In genomic region chr19:1417145-1417544, GRCh38 we compare ENCODE assay signal across 10 cellular contexts. TPM values are rescaled to one million over a fixed set of nuclear protein-coding genes. Genes with fewer than 3 reads are reported as not detected.
DNase-seq lines count a peak whose midpoint lies in the region; ATAC-seq and TF ChIP-seq lines count a peak whose summit lies in the region.
"Had no signal": no experiment of that assay in that cellular context is flagged by ENCODE, and none has a peak within 500 bp of the region (broad histone marks: within the 10 kb centered on the region; RNA-seq: fewer than 3 reads in every experiment).

No MANE protein-coding gene starts in this region.

- TF ChIP-seq POLR2A in body of pancreas (IDR thresholded peaks at IDR 0.05): no peak

- CTCF ChIA-PET in AG04450 (lab: Charles Lee): no interaction called here

- H3K4me1 Mint-ChIP-seq in memory B cell: peaks cover 12% of the 10 kb centered on the region

- TF ChIP-seq CTCF in AG04450 (IDR thresholded peaks at IDR 0.05; ENCODE audit: low read depth, low read length) (no peak), body of pancreas (IDR thresholded peaks at IDR 0.05) (no peak)

- WGBS in body of pancreas, 2 donors: 68 to 78% methylated on average over 21 of the region's 21 CpGs

- H3K4me3 Mint-ChIP-seq in memory B cell: no peak overlapping the region
- H3K4me3 Mint-ChIP-seq: B cell had no signal

- intact Hi-C loops in body of pancreas (cut with DNase I): no loop called here

- H3K4me1 ChIP-seq in body of pancreas: peaks cover 70% of the 10 kb centered on the region
- H3K4me1 ChIP-seq: SJSA1 had no signal

- H3K36me3 Mint-ChIP-seq in memory B cell: peaks cover 13% of the 10 kb centered on the region

- peak overlapping the region; percentile 31 for H3K27ac ChIP-seq in AG04450 (ENCODE audit: low read depth, low read length)
- H3K27ac ChIP-seq in body of pancreas: peak overlapping the region; percentile 25 to 98 (median 94)
- H3K27ac ChIP-seq: SJSA1 had no signal

- H3K4me3 ChIP-seq in AG04450 (ENCODE audit: low read depth, low read length) (no peak overlapping the region), body of pancreas (no peak overlapping the region)
- H3K4me3 ChIP-seq: SJSA1 had no signal

- H3K27me3 ChIP-seq in AG04450 (ENCODE audit: control insufficient read depth, insufficient read depth, low read length) (no peaks in the 10 kb centered on the region), body of pancreas (no peaks in the 10 kb centered on the region)
- H3K27me3 ChIP-seq: SJSA1 had no signal

- H3K27me3 Mint-ChIP-seq in memory B cell: no peaks in the 10 kb centered on the region
- H3K27me3 Mint-ChIP-seq: B cell had no signal

- no peaks in the 10 kb centered on the region for H3K9me3 Mint-ChIP-seq in memory B cell

- DNase-seq in AG04450 (ENCODE audit: low read depth, low spot score): no peak
- DNase-seq in body of pancreas: peak in 1 of 4 donors; percentile 47
- DNase-seq in memory B cell (ENCODE audit: low spot score in 2 of 2): no peak
- no peak for DNase-seq in activated naive CD4-positive, alpha-beta T cell treated with anti-CD3 and anti-CD28 coated beads, Interleukin-2, amount 50 U/mL, for 16 hours
- DNase-seq: activated T-cell treated with anti-CD3 and anti-CD28 coated beads for 4 hours, NCI-H2107 had no signal

- H3K9me3 ChIP-seq in AG04450 (ENCODE audit: control insufficient read depth, insufficient read depth, low read length) (no peaks in the 10 kb centered on the region; the same call in 1 of the 2 replicates), body of pancreas (no peaks in the 10 kb centered on the region)
- H3K9me3 ChIP-seq: SJSA1 had no signal

- ATAC-seq in body of pancreas: no peak
- no peak for ATAC-seq in memory B cell (ENCODE audit: low read depth)
- ATAC-seq in HG03469 (IDR thresholded peaks at IDR 0.05; ENCODE audit: unreplicated experiment): no peak
- ATAC-seq in HG03520 (IDR thresholded peaks at IDR 0.05; ENCODE audit: unreplicated experiment): no peak

- H3K36me3 ChIP-seq in body of pancreas (replicated peaks in 1 of 2; ENCODE audit: insufficient read depth in 1 of 2, low read depth in 2 of 2): peaks cover 15 to 22% of the 10 kb centered on the region in 2 donors

- peak overlapping the region; percentile 55 for H3K27ac Mint-ChIP-seq in memory B cell
- H3K27ac Mint-ChIP-seq: B cell had no signal

- POLR2A ChIA-PET in AG04450 (lab: Yijun Ruan, JAX): interaction anchor here (0.6 to 1.9 kb wide), 2 partner anchors 35 to 148 kb away, joined by 5 to 11 read pairs; partner anchors contain the start of gene CIRBP

RNA-seq across cellular contexts. Expression of gene DAZAP1, which starts 9.8 kb away (rescaled TPM):
- 45.8 and 52.8 TPM in 2 replicates for polyA plus RNA-seq in AG04450 (2011; rRNA removed)
- polyA minus RNA-seq in AG04450 (2011; rRNA and poly(A)+ RNA removed): 33.6 and 42.3 TPM in 2 replicates
- total RNA-seq in body of pancreas: 10 to 100 TPM; 25.4 to 63.3 TPM

RNA-seq across cellular contexts. Expression of gene GAMT, which starts 15.8 kb away (rescaled TPM):
- polyA plus RNA-seq in AG04450 (2011; rRNA removed): 26.9 and 39.8 TPM in 2 replicates
- 26.7 and 36.1 TPM in 2 replicates for polyA minus RNA-seq in AG04450 (2011; rRNA and poly(A)+ RNA removed)
- 100 to 1,000 TPM in 1 of 2 donors, 10 to 100 TPM in 1; 70.2 to 129 TPM for total RNA-seq in body of pancreas

RNA-seq across cellular contexts. Expression of gene RPS15, which starts 21.1 kb away (rescaled TPM):
- 596 and 980 TPM in 2 replicates for polyA plus RNA-seq in AG04450 (2011; rRNA removed)
- 440 and 566 TPM in 2 replicates for polyA minus RNA-seq in AG04450 (2011; rRNA and poly(A)+ RNA removed)
- total RNA-seq in body of pancreas: 1,000 to 10,000 TPM; 2,008 to 2,166 TPM

RNA-seq across cellular contexts. Expression of gene APC2, which starts 32.8 kb away (rescaled TPM):
- 0.09 and 0.17 TPM in 2 replicates for polyA plus RNA-seq in AG04450 (2011; rRNA removed)
- 0.30 and 0.41 TPM in 2 replicates for polyA minus RNA-seq in AG04450 (2011; rRNA and poly(A)+ RNA removed)
- total RNA-seq in body of pancreas: under 1 TPM in 1 of 2 donors, not detected in 1; 0.26 TPM
- total RNA-seq: SJSA1 had no signal

RNA-seq across cellular contexts. Expression of gene NDUFS7, which starts 33.4 kb away (rescaled TPM):
- polyA plus RNA-seq in AG04450 (2011; rRNA removed): 26.1 and 45.5 TPM in 2 replicates
- 12.4 and 13.2 TPM in 2 replicates for polyA minus RNA-seq in AG04450 (2011; rRNA and poly(A)+ RNA removed)
- total RNA-seq in body of pancreas: 10 to 100 TPM; 59.9 to 87.7 TPM
